ENCODE assay signal across 22 cellular contexts in the genomic region with DNA sequence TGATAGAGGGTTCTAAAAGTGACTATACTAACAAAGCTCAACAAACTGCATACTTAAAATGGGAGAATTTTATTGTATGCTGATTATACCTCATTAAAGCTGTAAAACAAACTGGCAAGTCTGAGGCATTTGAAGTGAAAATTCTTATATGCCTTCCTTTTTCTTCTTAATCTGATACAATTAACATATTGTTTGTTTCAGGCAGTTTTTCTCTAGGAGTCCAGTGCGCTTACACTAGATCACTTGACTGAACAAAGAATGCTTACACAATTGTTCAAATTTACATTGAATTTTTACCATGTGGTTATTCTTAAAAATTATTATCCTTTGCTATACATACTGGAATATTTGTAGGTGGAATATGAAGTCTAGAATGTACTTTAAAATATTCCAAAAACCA.
"Had no signal": no experiment of that assay in that cellular context is flagged by ENCODE, and none has a peak within 500 bp of the region (broad histone marks: within the 10 kb centered on the region; RNA-seq: fewer than 3 reads in every experiment).

No MANE protein-coding gene starts in this region.

- ATAC-seq: foreskin keratinocyte; pancreas; right lobe of liver; stimulated activated effector memory CD8-positive, alpha-beta T cell treated with anti-CD3 and anti-CD28 coated beads, Interleukin-12 subunit alpha, Interleukin-12 subunit beta, amount 100 ng/mL, for 72 hours; stimulated activated naive CD8-positive, alpha-beta T cell treated with anti-CD3 and anti-CD28 coated beads, Interleukin-15, amount 100 ng/mL, for 72 hours; upper lobe of right lung had no signal

- DNase-seq: effector CD4-positive, alpha-beta T cell; endodermal cell; erythroblast; foreskin keratinocyte; head of caudate nucleus; mesendoderm; naive B cell; occipital lobe; pancreas; right lobe of liver; stimulated activated CD4-positive, alpha-beta T cell treated with anti-CD3 and anti-CD28 coated beads, Interleukin-4, amount 100 ng/mL, for 1 hour; stimulated activated CD8-positive, alpha-beta memory T cell treated with anti-CD3 and anti-CD28 coated beads, Interleukin-4, amount 100 ng/mL, for 48 hours; stimulated activated naive CD8-positive, alpha-beta T cell treated with anti-CD3 and anti-CD28 coated beads, Interleukin-15, amount 100 ng/mL, for 72 hours; testis; upper lobe of right lung had no signal

- H3K27me3 Mint-ChIP-seq: naive B cell; stimulated activated naive CD8-positive, alpha-beta T cell treated with anti-CD3 and anti-CD28 coated beads, Interleukin-15, amount 100 ng/mL, for 72 hours had no signal

- FAIRE-seq: endothelial cell of umbilical vein, pancreas had no signal

- H3K27ac ChIP-seq: foreskin keratinocyte, hepatocyte, pancreas, prostate gland, right lobe of liver, testis, tibial nerve, upper lobe of right lung, vagina had no signal

- H3K9me3 Mint-ChIP-seq: nephron; stimulated activated effector memory CD8-positive, alpha-beta T cell treated with anti-CD3 and anti-CD28 coated beads, Interleukin-12 subunit alpha, Interleukin-12 subunit beta, amount 100 ng/mL, for 72 hours; stimulated activated naive CD8-positive, alpha-beta T cell treated with anti-CD3 and anti-CD28 coated beads, Interleukin-15, amount 100 ng/mL, for 72 hours had no signal

- H3K4me1 Mint-ChIP-seq: endodermal cell; naive B cell; nephron; stimulated activated effector memory CD8-positive, alpha-beta T cell treated with anti-CD3 and anti-CD28 coated beads, Interleukin-12 subunit alpha, Interleukin-12 subunit beta, amount 100 ng/mL, for 72 hours had no signal

- H3K27ac Mint-ChIP-seq: endodermal cell; nephron; stimulated activated effector memory CD8-positive, alpha-beta T cell treated with anti-CD3 and anti-CD28 coated beads, Interleukin-12 subunit alpha, Interleukin-12 subunit beta, amount 100 ng/mL, for 72 hours had no signal

- H3K4me3 Mint-ChIP-seq: endodermal cell; naive B cell; nephron; stimulated activated effector memory CD8-positive, alpha-beta T cell treated with anti-CD3 and anti-CD28 coated beads, Interleukin-12 subunit alpha, Interleukin-12 subunit beta, amount 100 ng/mL, for 72 hours; stimulated activated naive CD8-positive, alpha-beta T cell treated with anti-CD3 and anti-CD28 coated beads, Interleukin-15, amount 100 ng/mL, for 72 hours had no signal
